10 cellular contexts compared by ENCODE assay signal in genomic region chr11:111513240-111513605, GRCh38. TPM values are rescaled to one million over a fixed set of nuclear protein-coding genes. Genes with fewer than 3 reads are reported as not detected.
DNase-seq lines count a peak whose midpoint lies in the region; ATAC-seq and TF ChIP-seq lines count a peak whose summit lies in the region.
"Had no signal": no experiment of that assay in that cellular context is flagged by ENCODE, and none has a peak within 500 bp of the region (broad histone marks: within the 10 kb centered on the region; RNA-seq: fewer than 3 reads in every experiment).

No MANE protein-coding gene starts in this region.

- no peak overlapping the region for H3K27ac Mint-ChIP-seq in Calu3 (ENCODE audit: unreplicated experiment)
- H3K27ac Mint-ChIP-seq in effector memory CD8-positive, alpha-beta T cell: no peak overlapping the region
- no peak overlapping the region for H3K27ac Mint-ChIP-seq in activated CD4-positive, alpha-beta memory T cell treated with anti-CD3 and anti-CD28 coated beads for 36 hours

- H3K4me1 ChIP-seq in KMS-11 (ENCODE audit: low read depth, poor library complexity, severe bottlenecking) (no peaks in the 10 kb centered on the region), neuronal stem cell (ENCODE audit: control insufficient read depth in 2 of 2, insufficient read depth in 1 of 2, low read depth in 1 of 2, low read length in 2 of 2) (peaks cover 0 to 5% of the 10 kb centered on the region in 2 donors)

- CTCF ChIA-PET in Calu3 (lab: Charles Lee): interaction anchor here (0.6 to 1.6 kb wide), 2 partner anchors 10 to 109 kb away, joined by 3 to 12 read pairs; no protein-coding TSS in a partner anchor
- CTCF ChIA-PET in activated CD4-positive, alpha-beta memory T cell treated with anti-CD3 and anti-CD28 coated beads for 36 hours (lab: Charles Lee): interaction anchor here (0.7 to 2.2 kb wide), 7 partner anchors 15 to 417 kb away, joined by 3 to 9 read pairs (median 3); no protein-coding TSS in a partner anchor

- no peak overlapping the region for H3K4ac ChIP-seq in neuronal stem cell (ENCODE audit: low read length)

- H4K91ac ChIP-seq in neuronal stem cell (ENCODE audit: low read depth, low read length, poor library complexity): no peak overlapping the region

- POLR2A ChIA-PET in activated CD4-positive, alpha-beta memory T cell treated with anti-CD3 and anti-CD28 coated beads for 36 hours (lab: Charles Lee): no interaction called here

- ATAC-seq in effector memory CD8-positive, alpha-beta T cell (replicated peaks): no peak

- H2AK5ac ChIP-seq in neuronal stem cell (ENCODE audit: low read depth, low read length): no peak overlapping the region

- WGBS in neuronal stem cell (ENCODE audit: extremely low coverage in 2 of 2, insufficient read length in 2 of 2, insufficient replicate concordance in 1 of 2), 2 donors: no CpG with 5 or more reads among the region's 6 CpGs

- H3K23ac ChIP-seq in neuronal stem cell (ENCODE audit: low read depth, low read length, poor library complexity): no peak overlapping the region

- no peaks in the 10 kb centered on the region for H3K4me1 Mint-ChIP-seq in Calu3 (ENCODE audit: low read depth, unreplicated experiment)
- H3K4me1 Mint-ChIP-seq in effector memory CD8-positive, alpha-beta T cell (ENCODE audit: low read depth in 2 of 2): peaks cover 0 to 6% of the 10 kb centered on the region in 2 donors
- H3K4me1 Mint-ChIP-seq in activated CD4-positive, alpha-beta memory T cell treated with anti-CD3 and anti-CD28 coated beads for 36 hours (ENCODE audit: low read depth): peaks cover 10% of the 10 kb centered on the region

- H3K27ac ChIP-seq in KMS-11 (no peak overlapping the region), neuronal stem cell (replicated peaks; ENCODE audit: low read length) (no peak overlapping the region)

- H2AFZ ChIP-seq in KMS-11 (ENCODE audit: low read depth): peak overlapping the region; percentile 22; the same call in 1 of the 2 replicates
- peak overlapping the region; percentile 82 for H2AFZ ChIP-seq in neuronal stem cell (ENCODE audit: low read length)

- H3K4me3 Mint-ChIP-seq in Calu3 (ENCODE audit: low read depth, unreplicated experiment): peak overlapping the region; percentile 65
- H3K4me3 Mint-ChIP-seq in effector memory CD8-positive, alpha-beta T cell: peak overlapping the region; percentile 3 to 25
- H3K4me3 Mint-ChIP-seq in activated CD4-positive, alpha-beta memory T cell treated with anti-CD3 and anti-CD28 coated beads for 36 hours: no peak overlapping the region

- H3K27me3 ChIP-seq in KMS-11 (ENCODE audit: insufficient read depth, low read depth): no peaks in the 10 kb centered on the region
- H3K27me3 ChIP-seq in neuronal stem cell (ENCODE audit: control insufficient read depth in 3 of 3, insufficient read depth in 3 of 3, low read depth in 1 of 3, low read length in 3 of 3): peaks cover 2 to 68% (median 24%) of the 10 kb centered on the region in 3 experiments

- DNase-seq in Calu3 (no peak), neuronal stem cell (ENCODE audit: low spot score) (no peak), NCI-H146 treated with DMSO at 0.1 percent for 48 hours (lab: John Stamatoyannopoulos, UW; ENCODE audit: unreplicated experiment) (no peak), NOMO-1 treated with dmso at 0.1 percent for 144 hours (lab: John Stamatoyannopoulos, UW; ENCODE audit: unreplicated experiment) (no peak), NCI-H1694 (lab: John Stamatoyannopoulos, UW) (no peak)
- no peak for DNase-seq in effector memory CD8-positive, alpha-beta T cell
- DNase-seq in activated CD4-positive, alpha-beta memory T cell treated with anti-CD3 and anti-CD28 coated beads for 36 hours: no peak
- DNase-seq: NCI-H187 treated with DMSO at 0.1 percent for 48 hours had no signal

- no peaks in the 10 kb centered on the region for H3K36me3 ChIP-seq in KMS-11 (ENCODE audit: insufficient read depth)
- H3K36me3 ChIP-seq in neuronal stem cell (replicated peaks in 1 of 2; ENCODE audit: control insufficient read depth in 2 of 2, insufficient read depth in 2 of 2, low read length in 2 of 2): no peaks in the 10 kb centered on the region

- H3K4me2 ChIP-seq in KMS-11 (peak overlapping the region; percentile 21; the same call in 1 of the 2 replicates), neuronal stem cell (ENCODE audit: insufficient read depth, low read length, poor library complexity, severe bottlenecking) (peak overlapping the region; percentile 85)

- no peaks in the 10 kb centered on the region for H3K9me3 ChIP-seq in neuronal stem cell (replicated peaks in 1 of 2; ENCODE audit: control insufficient read depth in 2 of 2, insufficient read depth in 1 of 2, low read depth in 1 of 2, low read length in 2 of 2)

- BruUV-seq in Calu3 (replicated peaks; lab: Mats Ljungman, UMichigan): no TSS peak

- peak overlapping the region; percentile 51; the same call in 1 of the 2 replicates for H3K9ac ChIP-seq in KMS-11
- no peak overlapping the region for H3K9ac ChIP-seq in neuronal stem cell (ENCODE audit: low read depth, low read length, poor library complexity)

- TF ChIP-seq CTCF in Calu3 (IDR thresholded peaks at IDR 0.05; ENCODE audit: unreplicated experiment): no peak
- TF ChIP-seq CTCF in KMS-11 (conservative IDR thresholded peaks at IDR 0.05; ENCODE audit: low read depth, low read length): no peak

- no peaks in the 10 kb centered on the region for H3K79me2 ChIP-seq in KMS-11 (ENCODE audit: insufficient read depth, low read depth)

- no peak overlapping the region for H3K14ac ChIP-seq in neuronal stem cell (ENCODE audit: low read length)

- no peak overlapping the region for H2BK5ac ChIP-seq in neuronal stem cell (ENCODE audit: low read length)

- H2BK15ac ChIP-seq in neuronal stem cell (ENCODE audit: low read length): no peak overlapping the region

- H3K36me3 Mint-ChIP-seq in Calu3 (ENCODE audit: insufficient read depth, unreplicated experiment): no peaks in the 10 kb centered on the region
- no peaks in the 10 kb centered on the region for H3K36me3 Mint-ChIP-seq in effector memory CD8-positive, alpha-beta T cell (ENCODE audit: insufficient read depth)
- H3K36me3 Mint-ChIP-seq in activated CD4-positive, alpha-beta memory T cell treated with anti-CD3 and anti-CD28 coated beads for 36 hours: no peaks in the 10 kb centered on the region

- no peak overlapping the region for H4K8ac ChIP-seq in neuronal stem cell (ENCODE audit: low read depth, low read length)

- intact Hi-C loops in Calu3 (cut with micrococcal nuclease; ENCODE audit: unreplicated experiment): loop anchor here (2.0 kb wide), 1 partner anchor 46 kb away; no protein-coding TSS in a partner anchor
- intact Hi-C loops in activated CD4-positive, alpha-beta memory T cell treated with anti-CD3 and anti-CD28 coated beads for 36 hours (cut with micrococcal nuclease): loop anchor here (2.0 kb wide), 1 partner anchor 14 kb away; no protein-coding TSS in a partner anchor

- no peak overlapping the region for H3K4me3 ChIP-seq in KMS-11 (IDR thresholded peaks at IDR 0.05; ENCODE audit: insufficient read depth, low read depth, low read length)
- H3K4me3 ChIP-seq in neuronal stem cell (ENCODE audit: low read length in 2 of 2): peak overlapping the region in 1 of 2 donors; percentile 74

- H3K79me1 ChIP-seq in neuronal stem cell (ENCODE audit: low read depth, low read length): no peaks in the 10 kb centered on the region

- H3K27me3 Mint-ChIP-seq in Calu3 (ENCODE audit: unreplicated experiment): no peaks in the 10 kb centered on the region
- H3K27me3 Mint-ChIP-seq in effector memory CD8-positive, alpha-beta T cell: peaks cover 48 to 54% of the 10 kb centered on the region in 2 donors
- H3K27me3 Mint-ChIP-seq in activated CD4-positive, alpha-beta memory T cell treated with anti-CD3 and anti-CD28 coated beads for 36 hours: peaks cover 37% of the 10 kb centered on the region

- H3K9me3 Mint-ChIP-seq in Calu3 (ENCODE audit: low read depth, unreplicated experiment): no peaks in the 10 kb centered on the region
- H3K9me3 Mint-ChIP-seq in effector memory CD8-positive, alpha-beta T cell: no peaks in the 10 kb centered on the region
- no peaks in the 10 kb centered on the region for H3K9me3 Mint-ChIP-seq in activated CD4-positive, alpha-beta memory T cell treated with anti-CD3 and anti-CD28 coated beads for 36 hours

- H3K18ac ChIP-seq in neuronal stem cell (ENCODE audit: low read length): no peak overlapping the region

- no peaks in the 10 kb centered on the region for H4K20me1 ChIP-seq in KMS-11 (ENCODE audit: insufficient read depth)

- H2BK120ac ChIP-seq in neuronal stem cell (ENCODE audit: low read depth, low read length): no peak overlapping the region

- no peak overlapping the region for H2BK12ac ChIP-seq in neuronal stem cell (ENCODE audit: low read length)

RNA-seq across cellular contexts. Expression of gene BTG4, which starts 1.0 kb away (rescaled TPM):
- not detected in 2 replicates for total RNA-seq in Calu3 (2022)
- polyA plus RNA-seq in neuronal stem cell (2013, experiment 1 of 2): 0.07 TPM
- 0.04 TPM for polyA plus RNA-seq in neuronal stem cell (2013, experiment 2 of 2)
- not detected for total RNA-seq in activated CD4-positive, alpha-beta memory T cell treated with anti-CD3 and anti-CD28 coated beads for 36 hours
- total RNA-seq: T-helper 1 cell treated with Interleukin-12 subunit alpha and Interleukin-12 subunit beta and Interleukin-4 antibody, amounts not matched to agents 30 ng/mL and 1 ng/mL, for 36 hours had no signal

RNA-seq across cellular contexts. Expression of gene HOATZ, which starts 1.4 kb away (rescaled TPM):
- not detected in 2 replicates for total RNA-seq in Calu3 (2022)
- polyA plus RNA-seq in neuronal stem cell (2013, experiment 1 of 2): 0.11 TPM
- polyA plus RNA-seq in neuronal stem cell (2013, experiment 2 of 2): not detected
- not detected for total RNA-seq in activated CD4-positive, alpha-beta memory T cell treated with anti-CD3 and anti-CD28 coated beads for 36 hours
- total RNA-seq: T-helper 1 cell treated with Interleukin-12 subunit alpha and Interleukin-12 subunit beta and Interleukin-4 antibody, amounts not matched to agents 30 ng/mL and 1 ng/mL, for 36 hours had no signal

RNA-seq across cellular contexts. Expression of gene LAYN, which starts 27.3 kb away (rescaled TPM):
- total RNA-seq in Calu3 (2022): 0.32 and 0.47 TPM in 2 replicates
- 1.2 TPM for polyA plus RNA-seq in neuronal stem cell (2013, experiment 1 of 2)
- 1.3 TPM for polyA plus RNA-seq in neuronal stem cell (2013, experiment 2 of 2)
- total RNA-seq in activated CD4-positive, alpha-beta memory T cell treated with anti-CD3 and anti-CD28 coated beads for 36 hours: under 1 TPM; 0.19 to 0.26 TPM
